ENCODE assay signal across 8 cellular contexts in genomic region chr9:37920471-37921167, GRCh38. TPM values are rescaled to one million over a fixed set of nuclear protein-coding genes. Genes with fewer than 3 reads are reported as not detected.
A peak's percentile ranks its signal among the peaks of the same experiment; 100 is the strongest.
DNase-seq lines count a peak whose midpoint lies in the region; ATAC-seq, FAIRE-seq and TF ChIP-seq lines count a peak whose summit lies in the region.

No MANE protein-coding gene starts in this region.

- no peaks in the 10 kb centered on the region for H3K23me2 ChIP-seq in H1 (ENCODE audit: low read depth, low read length)

- no peak overlapping the region for H3K56ac ChIP-seq in H1 (replicated peaks; ENCODE audit: insufficient read length, low read depth, low read length)

- H2BK5ac ChIP-seq in H1 (ENCODE audit: low read depth, low read length), result no peak overlapping the region

- H3K4me1 ChIP-seq in A549 (peaks cover 9% of the 10 kb centered on the region), H1 (replicated peaks in 1 of 4; ENCODE audit: control insufficient read depth in 3 of 4, insufficient read depth in 4 of 4, low read length in 3 of 4) (peaks cover 0 to 31% (median 13%) of the 10 kb centered on the region in 4 experiments; a peak in 5 of 7 replicates)

- H4K20me1 ChIP-seq in H1 (replicated peaks in 1 of 2; ENCODE audit: control insufficient read depth in 1 of 2, insufficient read depth in 2 of 2, low read length in 2 of 2), result no peaks in the 10 kb centered on the region

- DNase-seq in A549 (ENCODE audit: low read depth in 1 of 2, low spot score in 1 of 2) (peak in 1 of 2 experiments; percentile 28), H1 (ENCODE audit: low read depth in 1 of 2, low spot score in 2 of 2) (no peak), amygdala (lab: John Stamatoyannopoulos, UW) (no peak), UCSD-AML1 (lab: John Stamatoyannopoulos, UW; ENCODE audit: unreplicated experiment) (no peak)
- no peak for DNase-seq in effector CD4-positive, alpha-beta T cell

- no peak overlapping the region for H3K9ac ChIP-seq in H1 (replicated peaks in 1 of 4; ENCODE audit: extremely low read depth in 1 of 4, low read depth in 3 of 4, low read length in 3 of 4)

- TF ChIP-seq POLR2A in A549 (IDR thresholded peaks at IDR 0.05; ENCODE audit: low read length) (no peak), H1 (IDR thresholded peaks at IDR 0.05; ENCODE audit: control extremely low read depth in 1 of 2, low read depth in 2 of 2, low read length in 2 of 2) (no peak)

- no peak overlapping the region for H2AK5ac ChIP-seq in H1 (ENCODE audit: low read depth, low read length)

- H3K14ac ChIP-seq in H1 (ENCODE audit: insufficient read length), result no peak overlapping the region

- POLR2A ChIA-PET in A549 (lab: Yijun Ruan, JAX), result no interaction called here
- POLR2A ChIA-PET in H1 (lab: Charles Lee; ENCODE audit: partially characterized antibody), result interaction anchor here (0.9 to 1.9 kb wide), 2 partner anchors 9 to 97 kb away, joined by 3 to 6 read pairs; no protein-coding TSS in a partner anchor

- no peak overlapping the region for H2BK120ac ChIP-seq in H1 (replicated peaks; ENCODE audit: low read depth, low read length)

- peak overlapping the region; percentile 68; the same call in 1 of the 2 replicates for H3K18ac ChIP-seq in H1 (ENCODE audit: extremely low read depth, low read length)

- H3K4me3 ChIP-seq in A549 (no peak overlapping the region), H1 (ENCODE audit: extremely low read depth in 1 of 4, insufficient read depth in 2 of 4, low read depth in 3 of 4, low read length in 4 of 4) (no peak overlapping the region)

- no peak overlapping the region for H3K4me2 ChIP-seq in A549
- no peak overlapping the region for H3K4me2 ChIP-seq in H1 (ENCODE audit: insufficient read depth in 1 of 2, low read depth in 2 of 2, low read length in 2 of 2)

- CTCF ChIA-PET in A549 (lab: Yijun Ruan, JAX), result interaction anchor here (1.0 to 1.4 kb wide), 4 partner anchors 16 to 167 kb away, joined by 3 read pairs; partner anchors contain the start of gene SHB
- CTCF ChIA-PET in H1 (lab: Charles Lee; ENCODE audit: partially characterized antibody), result interaction anchor here (0.8 to 1.7 kb wide), 6 partner anchors 17 to 439 kb away, joined by 3 read pairs; no protein-coding TSS in a partner anchor

- H3K27me3 ChIP-seq in H1 (replicated peaks in 1 of 4; ENCODE audit: control insufficient read depth in 3 of 4, extremely low read depth in 1 of 4, insufficient read depth in 3 of 4, low read length in 3 of 4), result no peaks in the 10 kb centered on the region

- H3K23ac ChIP-seq in H1 (ENCODE audit: insufficient read length), result no peak overlapping the region

- no peak overlapping the region for H3K4ac ChIP-seq in H1 (replicated peaks; ENCODE audit: insufficient read length, low read depth, low read length)

- no peak for FAIRE-seq in A549 (lab: Jason Lieb, UNC)
- no peak for FAIRE-seq in H1 (lab: Jason Lieb, UNC)

- peak overlapping the region; percentile 35; the same call in 1 of the 2 replicates for H2BK12ac ChIP-seq in H1 (ENCODE audit: low read depth, low read length)

- H3K9me3 ChIP-seq in A549 (no peaks in the 10 kb centered on the region), H1 (ENCODE audit: insufficient read depth in 2 of 2, low read depth in 1 of 2, low read length in 1 of 2) (no peaks in the 10 kb centered on the region)

- no peak overlapping the region for H2AFZ ChIP-seq in H1 (ENCODE audit: low read length)

- no peak overlapping the region for H4K5ac ChIP-seq in H1 (ENCODE audit: insufficient read length, low read depth, low read length)

- H3K27ac ChIP-seq in A549 (peak overlapping the region in 1 of 2 experiments; percentile 3; a peak in 1 of 6 replicates), H1 (ENCODE audit: low read depth, low read length) (no peak overlapping the region)

- no peak for TF ChIP-seq CTCF in A549 (IDR thresholded peaks at IDR 0.05)
- no peak for TF ChIP-seq CTCF in H1 (IDR thresholded peaks at IDR 0.05; ENCODE audit: control extremely low read depth in 1 of 3, insufficient read depth in 1 of 3, low read depth in 1 of 3, low read length in 3 of 3)

- H4K91ac ChIP-seq in H1 (replicated peaks; ENCODE audit: insufficient read length, low read length), result peak overlapping the region; percentile 47

- TF ChIP-seq RAD21 in A549 (conservative IDR thresholded peaks at IDR 0.05 in 1 of 2, IDR thresholded peaks at IDR 0.05 in 1 of 2), result no peak
- no peak for TF ChIP-seq RAD21 in H1 (IDR thresholded peaks at IDR 0.05 in 1 of 2, conservative IDR thresholded peaks at IDR 0.05 in 1 of 2; ENCODE audit: low read depth in 2 of 2, low read length in 2 of 2)

- peak overlapping the region; percentile 72; the same call in 1 of the 2 replicates for H2BK15ac ChIP-seq in H1 (ENCODE audit: low read length)

- H2BK20ac ChIP-seq in H1 (ENCODE audit: low read length), result no peak overlapping the region

- no peak overlapping the region for H4K8ac ChIP-seq in H1 (ENCODE audit: extremely low read depth, insufficient read depth, low read length)

- no peaks in the 10 kb centered on the region for H3K79me2 ChIP-seq in H1 (ENCODE audit: control insufficient read depth in 1 of 2, insufficient read depth in 2 of 2, low read length in 2 of 2)

- no peaks in the 10 kb centered on the region; a peak in 1 of 8 replicates for H3K36me3 ChIP-seq in H1 (ENCODE audit: control insufficient read depth in 2 of 4, insufficient read depth in 4 of 4, low read length in 3 of 4)

- WGBS in A549 (ENCODE audit: missing lambda C conversion rate), result 93% methylated on average over 5 of the region's 5 CpGs
- WGBS in H1 (ENCODE audit: extremely low coverage in 1 of 2, insufficient coverage in 1 of 2, insufficient read length in 1 of 2, insufficient replicate concordance in 2 of 2, low coverage in 1 of 2, low lambda C conversion rate in 2 of 2, missing lambda C conversion rate in 1 of 2), 2 experiments, result 86% methylated on average over 5 of the region's 5 CpGs; no CpG with 5 or more reads in 1 of the 2 experiments

- peaks cover 2% of the 10 kb centered on the region; the same call in 1 of the 2 replicates for H3K79me1 ChIP-seq in H1 (ENCODE audit: low read depth, low read length)

- TF ChIP-seq EP300 in A549 (IDR thresholded peaks at IDR 0.05) (no peak), H1 (IDR thresholded peaks at IDR 0.05; ENCODE audit: borderline replicate concordance in 1 of 2, low read depth in 2 of 2, low read length in 2 of 2) (no peak)

- ATAC-seq in A549 (peak; percentile 49 to 73; a peak in 4 of 6 replicates), GM18858 (IDR thresholded peaks at IDR 0.05; ENCODE audit: unreplicated experiment) (peak; percentile 49), HG03432 (IDR thresholded peaks at IDR 0.05; ENCODE audit: unreplicated experiment) (peak; percentile 71), GM19324 (IDR thresholded peaks at IDR 0.05; ENCODE audit: low FRiP score, unreplicated experiment) (no peak)

TF ChIP-seq in A549, 52 proteins besides CTCF, POLR2A, EP300 and RAD21:
- TF ChIP-seq FOSL2 (IDR thresholded peaks at IDR 0.05), result no peak
- TF ChIP-seq FOSL2 (CRISPR knock-in tag; IDR thresholded peaks at IDR 0.05), result no peak
- no peak for TF ChIP-seq CBX2 (IDR thresholded peaks at IDR 0.05; ENCODE audit: borderline replicate concordance, low read depth)
- TF ChIP-seq USF2 (IDR thresholded peaks at IDR 0.05), result peak; percentile 69
- no peak for TF ChIP-seq ZFP36 (IDR thresholded peaks at IDR 0.05; ENCODE audit: borderline replicate concordance, partially characterized antibody)

TF ChIP-seq in H1, 55 proteins besides CTCF, POLR2A, EP300 and RAD21 (continues in another document):
- TF ChIP-seq USF2 (IDR thresholded peaks at IDR 0.05; ENCODE audit: low read length) (peak; percentile 89), RFX5 (IDR thresholded peaks at IDR 0.05; ENCODE audit: borderline replicate concordance, low read depth, low read length) (no peak), CTBP2 (IDR thresholded peaks at IDR 0.05; ENCODE audit: borderline replicate concordance, insufficient read depth, insufficient read length, low read length) (no peak), SIN3A (conservative IDR thresholded peaks at IDR 0.05 in 1 of 2, IDR thresholded peaks at IDR 0.05 in 1 of 2; ENCODE audit: low read depth in 1 of 2, low read length in 2 of 2) (no peak), KDM1A (IDR thresholded peaks at IDR 0.05; ENCODE audit: borderline replicate concordance, low read length) (no peak), SRF (IDR thresholded peaks at IDR 0.05; ENCODE audit: low read depth, low read length) (no peak), SIX5 (IDR thresholded peaks at IDR 0.05; ENCODE audit: low read depth, low read length) (peak; percentile 65), RNF2 (IDR thresholded peaks at IDR 0.05; ENCODE audit: borderline replicate concordance, low read depth, low read length, missing control alignments, poor library complexity, severe bottlenecking) (no peak), MAFK (IDR thresholded peaks at IDR 0.05; ENCODE audit: low read depth, low read length) (no peak), ATF3 (IDR thresholded peaks at IDR 0.05; ENCODE audit: insufficient read depth, low read depth, low read length) (peak; percentile 53; the same call in 1 of the 2 replicates)

RNA-seq across cellular contexts. Expression of gene SLC25A51, which starts 16.7 kb away (rescaled TPM):
- polyA plus RNA-seq in A549 (2011; rRNA removed), result 24.3 and 29.2 TPM in 2 replicates
- 11.8 and 14.5 TPM in 2 replicates for polyA plus RNA-seq in A549 (2012; cell fraction: cytosol; rRNA removed)
- polyA plus RNA-seq in A549 (2012; cell fraction: nucleus; rRNA removed), result 5.7 and 8.7 TPM in 2 replicates
- polyA plus RNA-seq in A549 (2017; fragmentation: RNase III; extraction: RNeasy Plus Mini Kit Qiagen cat#74134 plus additional on column Dnase treatment), result 16.6 to 18.0 TPM (median 17.2 TPM) in 3 replicates
- polyA minus RNA-seq in A549 (2011; rRNA and poly(A)+ RNA removed), result 62.7 and 65.7 TPM in 2 replicates
- 14.5 and 16.8 TPM in 2 replicates for total RNA-seq in H1 (2021; fragmentation: NEBNext Ultra II Directional; extraction: Animal tissue kit (Norgen Biotek cat#: 25700))
- polyA plus RNA-seq in H1 (2011; rRNA removed), result 5.4 and 8.0 TPM in 2 replicates
- 6.3 TPM for polyA plus RNA-seq in H1 (2011; cell fraction: cytosol; rRNA removed)
- polyA plus RNA-seq in H1 (2011; cell fraction: nucleus; rRNA removed), result 6.7 TPM
- polyA plus RNA-seq in H1 (2012, experiment 1 of 2), result 5.5 to 7.7 TPM (median 6.4 TPM) in 4 replicates
- 1.9 TPM for polyA plus RNA-seq in H1 (2012, experiment 2 of 2)
- polyA plus RNA-seq in H1 (2013, experiment 1 of 2), result 8.0 TPM
- 7.4 TPM for polyA plus RNA-seq in H1 (2013, experiment 2 of 2)
- 37.8 and 43.4 TPM in 2 replicates for polyA minus RNA-seq in H1 (2011; rRNA and poly(A)+ RNA removed)
- polyA minus RNA-seq in H1 (2011; cell fraction: cytosol; rRNA and poly(A)+ RNA removed), result 11.3 TPM
- 28.6 TPM for polyA minus RNA-seq in H1 (2011; cell fraction: nucleus; rRNA and poly(A)+ RNA removed)

Comparison
In these comparisons a context has a peak if more than half of its experiments do, and no peak if none do; other contexts are left out.
1. Of the 18 proteins assayed by ChIP-seq in both H1 and A549: peak only in H1: none; only in A549: none; in both: USF2; in neither: 17.